In genomic region chr16:1509307-1510221, GRCh38 we compare ENCODE assay signal across 19 cellular contexts. TPM values are rescaled to one million over a fixed set of nuclear protein-coding genes. Genes with fewer than 3 reads are reported as not detected.
DNase-seq lines count a peak whose midpoint lies in the region; ATAC-seq and TF ChIP-seq lines count a peak whose summit lies in the region.
"Had no signal": no experiment of that assay in that cellular context is flagged by ENCODE, and none has a peak within 500 bp of the region (broad histone marks: within the 10 kb centered on the region; RNA-seq: fewer than 3 reads in every experiment).

No MANE protein-coding gene starts in this region.

- H3K9me3 ChIP-seq in adrenal gland (replicated peaks in 1 of 3) = peaks cover 0 to 4% (median 0%) of the 10 kb centered on the region in 3 donors
- H3K9me3 ChIP-seq in fibroblast of lung (ENCODE audit: control insufficient read depth, insufficient read depth, low read depth, low read length) = no peaks in the 10 kb centered on the region
- no peaks in the 10 kb centered on the region for H3K9me3 ChIP-seq in right lobe of liver
- no peaks in the 10 kb centered on the region for H3K9me3 ChIP-seq in thyroid gland

- H3K4me3 ChIP-seq in adrenal gland (no peak overlapping the region), fibroblast of lung (replicated peaks in 1 of 4; ENCODE audit: control extremely low read depth in 1 of 4, insufficient read depth in 1 of 4, low read depth in 3 of 4, low read length in 4 of 4) (no peak overlapping the region), right lobe of liver (no peak overlapping the region), thyroid gland (replicated peaks in 1 of 3) (no peak overlapping the region)
- H3K4me3 ChIP-seq: PC-9 had no signal

- peak overlapping the region; percentile 16 for H3K9ac ChIP-seq in fibroblast of lung (ENCODE audit: insufficient read depth, low read length)

- no peak overlapping the region for H3K4me3 Mint-ChIP-seq in chondrocyte (ENCODE audit: unreplicated experiment)
- H3K4me3 Mint-ChIP-seq in activated T-helper 2 cell treated with anti-CD3 and anti-CD28 coated beads, Interferon-gamma antibody, Interleukin-2, Interleukin-4, amounts not matched to agents 10 μg/mL and 5 μg/mL and 100 μg/mL, durations not matched to agents 14 hours and 24 hours and 36 hours (ENCODE audit: low read depth) = no peak overlapping the region
- H3K4me3 Mint-ChIP-seq: nephron had no signal

- TF ChIP-seq POLR2A in adrenal gland (IDR thresholded peaks at IDR 0.05) = no peak
- TF ChIP-seq POLR2A in right lobe of liver (IDR thresholded peaks at IDR 0.05) = no peak
- TF ChIP-seq POLR2A in thyroid gland (IDR thresholded peaks at IDR 0.05) = peak in 1 of 2 donors; percentile 17

- peaks cover 14% of the 10 kb centered on the region for H3K36me3 Mint-ChIP-seq in chondrocyte (ENCODE audit: low read depth)
- H3K36me3 Mint-ChIP-seq in activated T-helper 2 cell treated with anti-CD3 and anti-CD28 coated beads, Interferon-gamma antibody, Interleukin-2, Interleukin-4, amounts not matched to agents 10 μg/mL and 5 μg/mL and 100 μg/mL, durations not matched to agents 14 hours and 24 hours and 36 hours (ENCODE audit: low read depth) = peaks cover 20% of the 10 kb centered on the region

- no peaks in the 10 kb centered on the region for H3K27me3 ChIP-seq in adrenal gland
- no peaks in the 10 kb centered on the region for H3K27me3 ChIP-seq in fibroblast of lung (ENCODE audit: control insufficient read depth, insufficient read depth, low read length)
- no peaks in the 10 kb centered on the region for H3K27me3 ChIP-seq in right lobe of liver
- no peaks in the 10 kb centered on the region for H3K27me3 ChIP-seq in thyroid gland

- H3K36me3 ChIP-seq in adrenal gland (replicated peaks in 1 of 2) (peaks cover 0 to 5% of the 10 kb centered on the region in 2 donors), fibroblast of lung (ENCODE audit: control insufficient read depth, insufficient read depth, low read length) (peaks cover 20% of the 10 kb centered on the region), right lobe of liver (no peaks in the 10 kb centered on the region), thyroid gland (peaks cover 7 to 14% of the 10 kb centered on the region in 2 donors)

- no peak overlapping the region for H3K4me2 ChIP-seq in fibroblast of lung (ENCODE audit: extremely low read depth, insufficient read depth, low read length)
- H3K4me2 ChIP-seq: PC-9 had no signal

- peak in 5 of 7 donors; percentile 30 to 78 (median 72) for DNase-seq in adrenal gland
- DNase-seq in fibroblast of lung (ENCODE audit: low read depth in 2 of 2) = no peak
- DNase-seq in right lobe of liver = peak in 2 of 3 donors; percentile 61 to 65
- DNase-seq in thyroid gland = peak in 1 of 2 donors; percentile 20
- DNase-seq in stimulated activated CD4-positive, alpha-beta T cell treated with anti-CD3 and anti-CD28 coated beads, Interleukin-4, amount 100 ng/mL, for 4 hours = no peak
- no peak for DNase-seq in chondrocyte (ENCODE audit: low spot score)
- no peak for DNase-seq in activated T-helper 2 cell treated with anti-CD3 and anti-CD28 coated beads, Interferon-gamma antibody, Interleukin-2, Interleukin-4, amounts not matched to agents 10 μg/mL and 5 μg/mL and 100 μg/mL, durations not matched to agents 14 hours and 24 hours and 36 hours (ENCODE audit: low spot score)
- DNase-seq: GDM1, MM.1S, NCI-H1930, NCI-H526, PC-9, SW 1271 had no signal

- H3K4me1 ChIP-seq in adrenal gland (replicated peaks in 1 of 2) = peaks cover 0 to 18% of the 10 kb centered on the region in 2 donors
- H3K4me1 ChIP-seq in fibroblast of lung (ENCODE audit: control insufficient read depth, extremely low read depth, insufficient read depth, low read length) = no peaks in the 10 kb centered on the region
- H3K4me1 ChIP-seq in right lobe of liver = no peaks in the 10 kb centered on the region
- peaks cover 0 to 7% of the 10 kb centered on the region in 2 donors for H3K4me1 ChIP-seq in thyroid gland

- H3K27ac ChIP-seq in adrenal gland = peak overlapping the region in 3 of 5 donors; percentile 32 to 76 (median 73)
- H3K27ac ChIP-seq in fibroblast of lung (ENCODE audit: insufficient read depth, low read length) = peak overlapping the region; percentile 14
- H3K27ac ChIP-seq in right lobe of liver = no peak overlapping the region
- H3K27ac ChIP-seq in thyroid gland = peak overlapping the region in 2 of 3 donors; percentile 10 to 61
- H3K27ac ChIP-seq: PC-9, VCaP had no signal

- WGBS in adrenal gland, 4 donors = 57 to 80% (median 69%) methylated on average over 18 to 44 of the region's 44 CpGs
- 94% methylated on average over 11 of the region's 44 CpGs for WGBS in right lobe of liver (ENCODE audit: insufficient coverage, low coverage, low lambda C conversion rate, missing lambda C conversion rate)
- 85 to 86% methylated on average over 20 to 29 of the region's 44 CpGs for WGBS in thyroid gland, 2 donors

- H2AFZ ChIP-seq in fibroblast of lung (ENCODE audit: low read length) = no peak overlapping the region
- H2AFZ ChIP-seq: PC-9 had no signal

- H3K27me3 Mint-ChIP-seq in chondrocyte (ENCODE audit: low read depth) = no peaks in the 10 kb centered on the region
- no peaks in the 10 kb centered on the region for H3K27me3 Mint-ChIP-seq in activated T-helper 2 cell treated with anti-CD3 and anti-CD28 coated beads, Interferon-gamma antibody, Interleukin-2, Interleukin-4, amounts not matched to agents 10 μg/mL and 5 μg/mL and 100 μg/mL, durations not matched to agents 14 hours and 24 hours and 36 hours (ENCODE audit: low read depth)

- intact Hi-C loops in adrenal gland (cut with DNase I) (no loop called here), right lobe of liver (cut with DNase I) (no loop called here), thyroid gland (cut with DNase I) (no loop called here)
- intact Hi-C loops in activated T-helper 2 cell treated with anti-CD3 and anti-CD28 coated beads, Interferon-gamma antibody, Interleukin-2, Interleukin-4, amounts not matched to agents 10 μg/mL and 5 μg/mL and 100 μg/mL, durations not matched to agents 14 hours and 24 hours and 36 hours (cut with micrococcal nuclease) = no loop called here

- no peaks in the 10 kb centered on the region for H4K20me1 ChIP-seq in fibroblast of lung (ENCODE audit: control insufficient read depth, extremely low read depth, insufficient read depth, low read length)

- no peak overlapping the region for H3K27ac Mint-ChIP-seq in chondrocyte (ENCODE audit: unreplicated experiment)
- H3K27ac Mint-ChIP-seq in activated T-helper 2 cell treated with anti-CD3 and anti-CD28 coated beads, Interferon-gamma antibody, Interleukin-2, Interleukin-4, amounts not matched to agents 10 μg/mL and 5 μg/mL and 100 μg/mL, durations not matched to agents 14 hours and 24 hours and 36 hours = no peak overlapping the region
- H3K27ac Mint-ChIP-seq: nephron had no signal

- peak; percentile 29 to 67 (median 46) for ATAC-seq in right lobe of liver
- ATAC-seq in HG03354 (IDR thresholded peaks at IDR 0.05; ENCODE audit: poor library complexity, severe bottlenecking, unreplicated experiment) = no peak
- ATAC-seq: HCT116 had no signal

- peaks cover 1% of the 10 kb centered on the region for H3K9me3 Mint-ChIP-seq in chondrocyte (ENCODE audit: low read depth)
- H3K9me3 Mint-ChIP-seq in activated T-helper 2 cell treated with anti-CD3 and anti-CD28 coated beads, Interferon-gamma antibody, Interleukin-2, Interleukin-4, amounts not matched to agents 10 μg/mL and 5 μg/mL and 100 μg/mL, durations not matched to agents 14 hours and 24 hours and 36 hours = peaks cover 3% of the 10 kb centered on the region

- peaks cover 2% of the 10 kb centered on the region for H3K4me1 Mint-ChIP-seq in chondrocyte (ENCODE audit: low read depth)
- H3K4me1 Mint-ChIP-seq in activated T-helper 2 cell treated with anti-CD3 and anti-CD28 coated beads, Interferon-gamma antibody, Interleukin-2, Interleukin-4, amounts not matched to agents 10 μg/mL and 5 μg/mL and 100 μg/mL, durations not matched to agents 14 hours and 24 hours and 36 hours (ENCODE audit: low read depth) = no peaks in the 10 kb centered on the region
- H3K4me1 Mint-ChIP-seq: nephron had no signal

- H3K79me2 ChIP-seq in fibroblast of lung (ENCODE audit: control insufficient read depth, insufficient read depth, low read length) = no peaks in the 10 kb centered on the region

- no peak for TF ChIP-seq CTCF in adrenal gland (IDR thresholded peaks at IDR 0.05)
- no peak for TF ChIP-seq CTCF in fibroblast of lung (conservative IDR thresholded peaks at IDR 0.05 in 1 of 2, IDR thresholded peaks at IDR 0.05 in 1 of 2; ENCODE audit: low read depth in 1 of 2, low read length in 2 of 2)
- no peak for TF ChIP-seq CTCF in right lobe of liver (IDR thresholded peaks at IDR 0.05)
- no peak for TF ChIP-seq CTCF in thyroid gland (IDR thresholded peaks at IDR 0.05)
- no peak for TF ChIP-seq CTCF in chondrocyte (IDR thresholded peaks at IDR 0.05)

RNA-seq across cellular contexts. Expression of gene TELO2, which starts 16.4 kb away (rescaled TPM):
- 10 to 100 TPM; 17.0 to 53.7 (median 23.7) TPM for total RNA-seq in adrenal gland
- polyA plus RNA-seq in adrenal gland = 100 to 1,000 TPM in 1 of 3 donors, 10 to 100 TPM in 1, 1 to 10 TPM in 1; 1.3 to 173 (median 96.0) TPM
- total RNA-seq in fibroblast of lung = 8.2 and 10.9 TPM in 2 replicates
- 6.3 and 9.4 TPM in 2 replicates for polyA plus RNA-seq in fibroblast of lung
- polyA plus RNA-seq in fibroblast of lung (2012) = 14.4 and 26.1 TPM in 2 replicates
- 8.8 and 9.3 TPM in 2 replicates for polyA minus RNA-seq in fibroblast of lung (ENCODE audit: low replicate concordance)
- 10 to 100 TPM in 5 of 6 experiments, 1 to 10 TPM in 1; 9.5 to 31.0 (median 20.8) TPM for total RNA-seq in right lobe of liver
- total RNA-seq in thyroid gland = 10 to 100 TPM; 12.5 to 19.4 (median 12.8) TPM
- 19.3 to 30.9 TPM (median 21.7 TPM) in 3 replicates for total RNA-seq in chondrocyte
- total RNA-seq in activated T-helper 2 cell treated with anti-CD3 and anti-CD28 coated beads, Interferon-gamma antibody, Interleukin-2, Interleukin-4, amounts not matched to agents 10 μg/mL and 5 μg/mL and 100 μg/mL, durations not matched to agents 14 hours and 24 hours and 36 hours = 72.6 and 74.8 TPM in 2 replicates

RNA-seq across cellular contexts. Expression of gene PTX4, which starts 20.8 kb away (rescaled TPM):
- 1 to 10 TPM in 2 of 8 donors, under 1 TPM in 4, not detected in 2; 0.39 to 1.4 (median 0.61) TPM for total RNA-seq in adrenal gland
- polyA plus RNA-seq in adrenal gland = under 1 TPM in 2 of 3 donors, not detected in 1; 0.16 to 0.17 TPM
- not detected in 2 replicates for total RNA-seq in fibroblast of lung
- polyA plus RNA-seq in fibroblast of lung = 0.05 TPM in 1 of 2 replicates, not detected in the other
- polyA plus RNA-seq in fibroblast of lung (2012) = 0.08 TPM in 1 of 2 replicates, not detected in the other
- polyA minus RNA-seq in fibroblast of lung (ENCODE audit: low replicate concordance) = not detected in 2 replicates
- total RNA-seq in right lobe of liver = not detected
- total RNA-seq in thyroid gland = not detected
- total RNA-seq in chondrocyte = not detected in 3 replicates
- not detected in 2 replicates for total RNA-seq in activated T-helper 2 cell treated with anti-CD3 and anti-CD28 coated beads, Interferon-gamma antibody, Interleukin-2, Interleukin-4, amounts not matched to agents 10 μg/mL and 5 μg/mL and 100 μg/mL, durations not matched to agents 14 hours and 24 hours and 36 hours
- total RNA-seq: lower leg skin, urinary bladder had no signal

RNA-seq across cellular contexts. Expression of gene TMEM204, which starts 23.9 kb away (rescaled TPM):
- total RNA-seq in adrenal gland (10 to 100 TPM; 20.1 to 77.2 (median 31.3) TPM), fibroblast of lung (10.3 and 12.4 TPM in 2 replicates), right lobe of liver (10 to 100 TPM in 2 of 6 experiments, 1 to 10 TPM in 4; 4.7 to 18.7 (median 8.9) TPM), thyroid gland (10 to 100 TPM; 38.5 to 85.3 (median 66.0) TPM), chondrocyte (2.9 to 9.7 TPM (median 8.4 TPM) in 3 replicates)
- polyA plus RNA-seq in adrenal gland (10 to 100 TPM in 2 of 3 donors, 1 to 10 TPM in 1; 7.4 to 30.7 (median 26.6) TPM), fibroblast of lung (9.6 and 10.9 TPM in 2 replicates)
- polyA plus RNA-seq in fibroblast of lung (2012) = 14.2 and 14.6 TPM in 2 replicates
- 15.0 and 19.3 TPM in 2 replicates for polyA minus RNA-seq in fibroblast of lung (ENCODE audit: low replicate concordance)
- total RNA-seq in activated T-helper 2 cell treated with anti-CD3 and anti-CD28 coated beads, Interferon-gamma antibody, Interleukin-2, Interleukin-4, amounts not matched to agents 10 μg/mL and 5 μg/mL and 100 μg/mL, durations not matched to agents 14 hours and 24 hours and 36 hours = 17.2 and 17.8 TPM in 2 replicates
- total RNA-seq: PC-9 had no signal

RNA-seq across cellular contexts. Expression of gene CLCN7, which starts 34.7 kb away (rescaled TPM):
- total RNA-seq in adrenal gland = 100 to 1,000 TPM in 5 of 8 donors, 10 to 100 TPM in 3; 83.8 to 243 (median 142) TPM
- polyA plus RNA-seq in adrenal gland = 100 to 1,000 TPM in 2 of 3 donors, 10 to 100 TPM in 1; 25.3 to 369 (median 133) TPM
- 80.4 and 83.4 TPM in 2 replicates for total RNA-seq in fibroblast of lung
- 25.0 and 25.8 TPM in 2 replicates for polyA plus RNA-seq in fibroblast of lung
- polyA plus RNA-seq in fibroblast of lung (2012) = 47.8 and 53.1 TPM in 2 replicates
- 60.6 and 72.3 TPM in 2 replicates for polyA minus RNA-seq in fibroblast of lung (ENCODE audit: low replicate concordance)
- 10 to 100 TPM; 36.0 to 50.8 (median 40.8) TPM for total RNA-seq in right lobe of liver
- total RNA-seq in thyroid gland = 100 to 1,000 TPM in 2 of 4 donors, 10 to 100 TPM in 2; 50.3 to 144 (median 89.9) TPM
- 81.7 to 97.0 TPM (median 95.2 TPM) in 3 replicates for total RNA-seq in chondrocyte
- total RNA-seq in activated T-helper 2 cell treated with anti-CD3 and anti-CD28 coated beads, Interferon-gamma antibody, Interleukin-2, Interleukin-4, amounts not matched to agents 10 μg/mL and 5 μg/mL and 100 μg/mL, durations not matched to agents 14 hours and 24 hours and 36 hours = 52.2 and 54.3 TPM in 2 replicates

Comparison
In these comparisons a context has a peak if more than half of its experiments do, and no peak if none do; other contexts are left out.
1. DNase-seq: peak in adrenal gland (5 of 7) and right lobe of liver (2 of 3); none in fibroblast of lung (0 of 2), stimulated activated CD4-positive, alpha-beta T cell treated with anti-CD3 and anti-CD28 coated beads, Interleukin-4, amount 100 ng/mL, for 4 hours (0 of 2), chondrocyte (single experiment) and activated T-helper 2 cell treated with anti-CD3 and anti-CD28 coated beads, Interferon-gamma antibody, Interleukin-2, Interleukin-4, amounts not matched to agents 10 μg/mL and 5 μg/mL and 100 μg/mL, durations not matched to agents 14 hours and 24 hours and 36 hours (single experiment).
2. H3K27ac ChIP-seq: peak in adrenal gland (3 of 5), fibroblast of lung (single experiment) and thyroid gland (2 of 3); none in right lobe of liver (0 of 3).